In the genomic region with DNA sequence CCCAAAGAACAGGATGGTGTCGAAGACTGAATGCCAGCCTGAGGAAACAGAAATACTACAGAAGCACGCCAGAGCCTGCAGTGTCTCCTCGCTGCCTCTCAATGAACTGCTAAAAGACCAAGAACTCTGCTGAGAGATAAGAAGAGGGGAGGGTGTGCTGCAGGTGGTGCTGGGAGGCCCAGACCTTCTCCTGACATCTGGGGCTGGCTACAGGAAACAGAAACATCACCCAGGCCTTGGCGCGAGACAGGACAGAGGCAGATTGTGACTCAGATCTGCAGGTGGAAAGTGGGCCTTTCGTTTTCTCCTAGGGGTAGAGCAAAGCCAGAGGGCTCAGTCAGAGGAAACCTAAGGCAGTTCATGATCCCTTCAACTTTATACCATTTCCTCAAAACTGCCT, we compare ENCODE assay signal across 18 cellular contexts.
DNase-seq lines count a peak whose midpoint lies in the region; ATAC-seq and TF ChIP-seq lines count a peak whose summit lies in the region.
"Had no signal": no experiment of that assay in that cellular context is flagged by ENCODE, and none has a peak within 500 bp of the region (broad histone marks: within the 10 kb centered on the region; RNA-seq: fewer than 3 reads in every experiment).

No MANE protein-coding gene starts in this region.

- H3K4me3 Mint-ChIP-seq in type B pancreatic cell = no peak overlapping the region
- H3K4me3 Mint-ChIP-seq: CD8-positive, alpha-beta T cell; H9 had no signal

- no peak for TF ChIP-seq RAD21 in IMR-90 (IDR thresholded peaks at IDR 0.05; ENCODE audit: low read length)

- 94% methylated on average over 3 of the region's 6 CpGs; no CpG with 5 or more reads in 1 of the 2 experiments for WGBS in IMR-90 (ENCODE audit: extremely low coverage in 2 of 2, insufficient read length in 1 of 2), 2 experiments
- whole genome bisulfite sequencing in mesendoderm (ENCODE audit: extremely low coverage, insufficient coverage, low lambda C conversion rate) = no CpG with 5 or more reads among the region's 6 CpGs

- H3K23ac ChIP-seq in IMR-90 (ENCODE audit: low read depth, low read length) (no peak overlapping the region), mesendoderm (ENCODE audit: low read length) (no peak overlapping the region)

- H3K9me1 ChIP-seq in IMR-90 (ENCODE audit: insufficient read depth, low read length) = peaks cover 4% of the 10 kb centered on the region; the same call in 1 of the 2 replicates

- H3K4me1 ChIP-seq in IMR-90 (ENCODE audit: control insufficient read depth, insufficient read depth, low read length) (peaks cover 7% of the 10 kb centered on the region; the same call in 1 of the 2 replicates), mesendoderm (ENCODE audit: control insufficient read depth, low read depth, low read length) (no peaks in the 10 kb centered on the region)

- no peaks in the 10 kb centered on the region for H3K4me1 Mint-ChIP-seq in type B pancreatic cell (ENCODE audit: unreplicated experiment)
- H3K4me1 Mint-ChIP-seq: H9 had no signal

- peak overlapping the region; percentile 11; the same call in 1 of the 2 replicates for H3K4ac ChIP-seq in IMR-90 (ENCODE audit: low read depth, low read length)
- no peak overlapping the region for H3K4ac ChIP-seq in mesendoderm (ENCODE audit: low read depth, low read length)

- H3K18ac ChIP-seq in IMR-90 (ENCODE audit: low read depth, low read length) (no peak overlapping the region; the same call in 1 of the 2 replicates), mesendoderm (ENCODE audit: low read length) (no peak overlapping the region)

- H2AK5ac ChIP-seq in IMR-90 (ENCODE audit: low read depth, low read length) (peak overlapping the region; percentile 66; the same call in 1 of the 2 replicates), mesendoderm (ENCODE audit: low read length) (no peak overlapping the region)

- no peak overlapping the region for H4K8ac ChIP-seq in IMR-90 (ENCODE audit: low read depth in 2 of 2, low read length in 2 of 2)
- no peak overlapping the region for H4K8ac ChIP-seq in mesendoderm (ENCODE audit: low read depth, low read length)

- H3K27ac Mint-ChIP-seq in type B pancreatic cell = peak overlapping the region; percentile 40
- H3K27ac Mint-ChIP-seq: CD8-positive, alpha-beta T cell had no signal

- no peaks in the 10 kb centered on the region for H3K79me2 ChIP-seq in mesendoderm (ENCODE audit: control insufficient read depth, insufficient read depth, low read length)

- no peak for DNase-seq in IMR-90
- peak; percentile 44 for DNase-seq in SK-N-DZ (ENCODE audit: low spot score)
- DNase-seq in mesendoderm = peak; percentile 57
- no peak for DNase-seq in type B pancreatic cell (ENCODE audit: extremely low spot score, unreplicated experiment)
- DNase-seq in effector CD8-positive, alpha-beta T cell (lab: John Stamatoyannopoulos, UW) = no peak
- DNase-seq in activated effector memory CD4-positive, alpha-beta T cell treated with Interleukin-2 at 50 U/mL for 16 hours = no peak
- DNase-seq: Calu3; CD8-positive, alpha-beta T cell; DMS53; H9; NCI-H1105 treated with DMSO at 0.1 percent for 48 hours; NCI-H1694; NCI-H2227 treated with DMSO at 0.1 percent for 48 hours; NCI-H510A treated with DMSO at 0.1 percent for 48 hours; NCI-H774; OCI-M1 had no signal

- H3K14ac ChIP-seq in IMR-90 (replicated peaks; ENCODE audit: low read depth, low read length) = peak overlapping the region; percentile 32; the same call in 1 of the 2 replicates

- H3K27me3 Mint-ChIP-seq in type B pancreatic cell = no peaks in the 10 kb centered on the region

- no peak overlapping the region for H2AFZ ChIP-seq in IMR-90 (replicated peaks; ENCODE audit: low read length, poor library complexity)

- H3K79me1 ChIP-seq in IMR-90 (ENCODE audit: low read depth in 1 of 2, low read length in 2 of 2) = no peaks in the 10 kb centered on the region
- no peaks in the 10 kb centered on the region for H3K79me1 ChIP-seq in mesendoderm (ENCODE audit: low read length)

- in situ Hi-C loops in IMR-90 (cut with MboI; ENCODE audit: low sequenced_read_pairs) = no loop called here

- no TSS peak for BruUV-seq in IMR-90 (replicated peaks; lab: Mats Ljungman, UMichigan)

- H3K36me3 Mint-ChIP-seq in type B pancreatic cell = peaks cover 5% of the 10 kb centered on the region
- H3K36me3 Mint-ChIP-seq: CD8-positive, alpha-beta T cell had no signal

- H3K9me3 Mint-ChIP-seq in type B pancreatic cell = peaks cover 17% of the 10 kb centered on the region

- no peak for TF ChIP-seq POLR2A in IMR-90 (IDR thresholded peaks at IDR 0.05; ENCODE audit: low read depth, low read length)

- no peak overlapping the region for H3K56ac ChIP-seq in IMR-90 (ENCODE audit: extremely low read depth, insufficient read depth, low read length)
- no peak overlapping the region for H3K56ac ChIP-seq in mesendoderm (ENCODE audit: low read length)

- TF ChIP-seq CTCF in IMR-90 (conservative IDR thresholded peaks at IDR 0.05; ENCODE audit: low read depth, low read length) = no peak
- no peak for TF ChIP-seq CTCF in type B pancreatic cell (conservative IDR thresholded peaks at IDR 0.05)

- H3K36me3 ChIP-seq in IMR-90 (ENCODE audit: control insufficient read depth, insufficient read depth, low read length) (no peaks in the 10 kb centered on the region), mesendoderm (ENCODE audit: control insufficient read depth, insufficient read depth, low read length) (no peaks in the 10 kb centered on the region)
- H3K36me3 ChIP-seq: BLaER1 treated with 17β-estradiol and CSF1 and Interleukin-3, amounts not matched to agents 10 nM and 100 nM had no signal

- peak overlapping the region; percentile 58; the same call in 1 of the 2 replicates for H2BK20ac ChIP-seq in IMR-90 (ENCODE audit: low read depth, low read length)

- CTCF ChIA-PET in IMR-90 (lab: Yijun Ruan, JAX) = no interaction called here

- H3K27ac ChIP-seq in IMR-90 (ENCODE audit: insufficient read depth, low read length) = no peak overlapping the region
- H3K27ac ChIP-seq in mesendoderm (ENCODE audit: low read depth, low read length) = no peak overlapping the region

- H4K91ac ChIP-seq in IMR-90 (ENCODE audit: insufficient read depth, low read depth, low read length) = no peak overlapping the region

- H3K4me2 ChIP-seq in IMR-90 (ENCODE audit: low read depth, low read length) (no peak overlapping the region), mesendoderm (ENCODE audit: low read length) (no peak overlapping the region)

- POLR2A ChIA-PET in IMR-90 (lab: Charles Lee; ENCODE audit: unreplicated experiment) = no interaction called here

- dilution Hi-C loops in IMR-90 (cut with HindIII; ENCODE audit: low sequenced_read_pairs, unreplicated experiment) = no loop called here

- intact Hi-C loops in IMR-90 (cut with micrococcal nuclease) = no loop called here

- peaks cover 12% of the 10 kb centered on the region; the same call in 1 of the 2 replicates for H3K9me3 ChIP-seq in IMR-90 (ENCODE audit: control insufficient read depth, insufficient read depth, low read length)

- H3K9ac ChIP-seq in IMR-90 (ENCODE audit: low read depth, low read length) (no peak overlapping the region), mesendoderm (ENCODE audit: low read length) (no peak overlapping the region)
- H3K9ac ChIP-seq: BLaER1 treated with 17β-estradiol and CSF1 and Interleukin-3, amounts not matched to agents 10 nM and 100 nM had no signal

- no peak overlapping the region for H4K5ac ChIP-seq in IMR-90 (ENCODE audit: low read depth, low read length)
- H4K5ac ChIP-seq in mesendoderm (ENCODE audit: low read length) = no peak overlapping the region

- H3K27me3 ChIP-seq in IMR-90 (ENCODE audit: control insufficient read depth, insufficient read depth, low read length) = no peaks in the 10 kb centered on the region
- no peaks in the 10 kb centered on the region for H3K27me3 ChIP-seq in mesendoderm (ENCODE audit: insufficient read depth, low read length, poor library complexity)
- H3K27me3 ChIP-seq: BLaER1 treated with 17β-estradiol and CSF1 and Interleukin-3, amounts not matched to agents 10 nM and 100 nM had no signal

- H3K4me3 ChIP-seq in IMR-90 (ENCODE audit: insufficient read depth, low read depth, low read length) (no peak overlapping the region), mesendoderm (ENCODE audit: low read length) (no peak overlapping the region)
- H3K4me3 ChIP-seq: BLaER1 treated with 17β-estradiol and CSF1 and Interleukin-3, amounts not matched to agents 10 nM and 100 nM had no signal

- no peak for ATAC-seq in IMR-90 (ENCODE audit: low read depth)
- no peak for ATAC-seq in GM18520 (IDR thresholded peaks at IDR 0.05; ENCODE audit: unreplicated experiment)
- ATAC-seq: CD8-positive, alpha-beta T cell had no signal

- H2BK120ac ChIP-seq in IMR-90 (ENCODE audit: low read depth, low read length) (0 out of 2 replicates have a peak overlapping the region, but pooled peaks have one; percentile 44), mesendoderm (ENCODE audit: low read depth, low read length) (no peak overlapping the region)

- peak overlapping the region; percentile 54; the same call in 1 of the 3 replicates for H2BK15ac ChIP-seq in IMR-90 (ENCODE audit: low read depth, low read length)
- H2BK15ac ChIP-seq in mesendoderm (replicated peaks; ENCODE audit: low read depth) = no peak overlapping the region

- H4K20me1 ChIP-seq in IMR-90 (ENCODE audit: insufficient read depth, low read length) = no peaks in the 10 kb centered on the region
- H4K20me1 ChIP-seq: BLaER1 treated with 17β-estradiol and CSF1 and Interleukin-3, amounts not matched to agents 10 nM and 100 nM had no signal

- H2BK5ac ChIP-seq in IMR-90 (ENCODE audit: low read depth, low read length, poor library complexity, severe bottlenecking) = no peak overlapping the region
- no peak overlapping the region for H2BK5ac ChIP-seq in mesendoderm (ENCODE audit: low read length)

- no peak overlapping the region for H2AK9ac ChIP-seq in IMR-90 (replicated peaks; ENCODE audit: low read depth, low read length, poor library complexity)

TF ChIP-seq in IMR-90, 13 proteins besides CTCF, POLR2A, EP300 and RAD21:
- TF ChIP-seq SMC3 (IDR thresholded peaks at IDR 0.05; ENCODE audit: low read depth, low read length) (no peak), MAFK (IDR thresholded peaks at IDR 0.05; ENCODE audit: low read depth, low read length) (no peak), ELK1 (IDR thresholded peaks at IDR 0.05; ENCODE audit: borderline replicate concordance, low read depth, low read length) (no peak), RCOR1 (IDR thresholded peaks at IDR 0.05; ENCODE audit: insufficient replicate concordance, low read length) (no peak), CHD1 (IDR thresholded peaks at IDR 0.05; ENCODE audit: low read depth, low read length) (no peak), BHLHE40 (IDR thresholded peaks at IDR 0.05; ENCODE audit: low read depth, low read length) (no peak), CEBPB (IDR thresholded peaks at IDR 0.05; ENCODE audit: low read depth, low read length) (no peak)
TF ChIP-seq in IMR-90: peak in this region for 0.

Comparison
In these comparisons a context has a peak if more than half of its experiments do, and no peak if none do; other contexts are left out.
1. DNase-seq: peak in SK-N-DZ (single experiment) and mesendoderm (single experiment); none in IMR-90 (single experiment), type B pancreatic cell (single experiment), effector CD8-positive, alpha-beta T cell (single experiment) and activated effector memory CD4-positive, alpha-beta T cell treated with Interleukin-2 at 50 U/mL for 16 hours (single experiment).